ENCODE assay signal across 26 cellular contexts in the genomic region with DNA sequence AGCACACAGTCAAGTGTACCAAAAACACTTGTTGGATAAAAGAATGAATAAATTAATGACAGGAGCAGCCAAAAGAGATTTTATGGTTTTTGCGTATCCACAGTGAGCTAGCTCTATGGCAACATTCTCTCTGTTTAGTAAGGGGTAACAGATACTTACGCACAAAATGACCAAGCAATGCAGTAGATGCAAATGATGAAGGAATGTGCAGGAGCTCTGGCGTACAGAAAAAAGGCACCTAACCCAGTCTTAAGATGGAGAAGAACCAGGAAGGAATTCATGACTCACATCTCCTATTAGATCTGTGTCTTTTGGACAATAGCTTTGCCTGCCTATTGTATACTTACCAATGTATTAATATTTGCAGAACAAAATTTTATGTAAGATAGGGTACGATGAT.
DNase-seq lines count a peak whose midpoint lies in the region; ATAC-seq, FAIRE-seq and TF ChIP-seq lines count a peak whose summit lies in the region.
"Had no signal": no experiment of that assay in that cellular context is flagged by ENCODE, and none has a peak within 500 bp of the region (broad histone marks: within the 10 kb centered on the region; RNA-seq: fewer than 3 reads in every experiment).

No MANE protein-coding gene starts in this region.

- peaks cover 59% of the 10 kb centered on the region for H3K4me1 ChIP-seq in GM23248 (ENCODE audit: insufficient read depth)
- H3K4me1 ChIP-seq in SJSA1 (replicated peaks) = peaks cover 66% of the 10 kb centered on the region
- no peaks in the 10 kb centered on the region for H3K4me1 ChIP-seq in endothelial cell of umbilical vein (ENCODE audit: control insufficient read depth, extremely low read depth, insufficient read depth, low read length)
- H3K4me1 ChIP-seq in mesenchymal stem cell (ENCODE audit: control insufficient read depth, insufficient read depth, low read depth, low read length) = peaks cover 3% of the 10 kb centered on the region

- in situ Hi-C loops in GM23248 (cut with MboI) = no loop called here

- dilution Hi-C loops in endothelial cell of umbilical vein (cut with MboI; ENCODE audit: extremely low pct_ligation_motif_present, low sequenced_read_pairs) = no loop called here

- H2AFZ ChIP-seq in GM23248 (no peak overlapping the region), endothelial cell of umbilical vein (ENCODE audit: low read depth, low read length) (no peak overlapping the region), mesenchymal stem cell (ENCODE audit: low read depth, low read length) (no peak overlapping the region)

- H3K4me2 ChIP-seq in GM23248 (ENCODE audit: unreplicated experiment) (no peak overlapping the region), endothelial cell of umbilical vein (ENCODE audit: insufficient read depth, low read length) (no peak overlapping the region), mesenchymal stem cell (ENCODE audit: low read length, poor library complexity, severe bottlenecking) (no peak overlapping the region)

- H2BK12ac ChIP-seq in mesenchymal stem cell (ENCODE audit: low read length in 2 of 2) = no peak overlapping the region

- CTCF ChIA-PET in endothelial cell of umbilical vein (lab: Charles Lee) = interaction anchor here (1.2 kb wide), 1 partner anchor 10 kb away, joined by 3 read pairs; no protein-coding TSS in a partner anchor
- CTCF ChIA-PET in T-cell (lab: Charles Lee) = no interaction called here

- H3K27ac Mint-ChIP-seq in T-cell (no peak overlapping the region), type B pancreatic cell (no peak overlapping the region)
- H3K27ac Mint-ChIP-seq: activated B cell treated with CpG ODN at 0.5 μM for 24 hours; activated CD4-positive, alpha-beta T cell treated with anti-CD3 and anti-CD28 coated beads, Interleukin-2, amount 10 ng/mL, durations not matched to agents 7 days and 5 days; activated naive CD8-positive, alpha-beta T cell; stimulated activated effector memory CD8-positive, alpha-beta T cell treated with anti-CD3 and anti-CD28 coated beads, Interleukin-12 subunit alpha, Interleukin-12 subunit beta, amount 100 ng/mL, for 72 hours had no signal

- intact Hi-C loops in endothelial cell of umbilical vein (cut with micrococcal nuclease) = loop anchor here (5.0 kb wide), 1 partner anchor 163 kb away; no protein-coding TSS in a partner anchor
- intact Hi-C loops in Right ventricle myocardium superior (cut with DNase I) = no loop called here

- no peaks in the 10 kb centered on the region for H3K9me1 ChIP-seq in endothelial cell of umbilical vein (replicated peaks; ENCODE audit: control insufficient read depth, extremely low read depth, insufficient read depth, low read length)

- H3K4me3 ChIP-seq in GM23248 = no peak overlapping the region
- no peak overlapping the region for H3K4me3 ChIP-seq in SJSA1
- H3K4me3 ChIP-seq in endothelial cell of umbilical vein (replicated peaks in 1 of 3; ENCODE audit: insufficient read depth in 1 of 3, low read depth in 1 of 3, low read length in 3 of 3) = no peak overlapping the region
- no peak overlapping the region for H3K4me3 ChIP-seq in mesenchymal stem cell (ENCODE audit: insufficient read depth in 1 of 2, low read depth in 1 of 2, low read length in 2 of 2)
- H3K4me3 ChIP-seq: MG63, ovary, upper lobe of left lung had no signal

- H3K79me1 ChIP-seq in mesenchymal stem cell (replicated peaks; ENCODE audit: low read length, poor library complexity, severe bottlenecking) = no peaks in the 10 kb centered on the region

- TF ChIP-seq CTCF in endothelial cell of umbilical vein (IDR thresholded peaks at IDR 0.05; ENCODE audit: extremely low read depth in 1 of 2, insufficient read depth in 1 of 2, low read depth in 1 of 2, low read length in 2 of 2) (no peak), type B pancreatic cell (conservative IDR thresholded peaks at IDR 0.05) (no peak)

- peaks cover 12 to 20% (median 17%) of the 10 kb centered on the region in 3 donors for H3K4me1 Mint-ChIP-seq in T-cell
- H3K4me1 Mint-ChIP-seq in type B pancreatic cell (ENCODE audit: unreplicated experiment) = peaks cover 15% of the 10 kb centered on the region

- no TSS peak for BruUV-seq in endothelial cell of umbilical vein (replicated peaks; lab: Mats Ljungman, UMichigan)

- H3K4ac ChIP-seq in mesenchymal stem cell (ENCODE audit: low read depth in 1 of 2, low read length in 2 of 2) = no peak overlapping the region

- POLR2A ChIA-PET in endothelial cell of umbilical vein (lab: Charles Lee) (no interaction called here), T-cell (lab: Charles Lee) (no interaction called here)

- peaks cover 43% of the 10 kb centered on the region for H3F3A ChIP-seq in GM23248 (ENCODE audit: insufficient read depth)

- H3K23ac ChIP-seq in mesenchymal stem cell (ENCODE audit: low read length in 2 of 2) = no peak overlapping the region

- H2BK5ac ChIP-seq in mesenchymal stem cell (ENCODE audit: low read depth, low read length, poor library complexity, severe bottlenecking) = no peak overlapping the region

- no peaks in the 10 kb centered on the region for H3K79me2 ChIP-seq in GM23248 (ENCODE audit: insufficient read depth)
- no peaks in the 10 kb centered on the region for H3K79me2 ChIP-seq in endothelial cell of umbilical vein (ENCODE audit: control insufficient read depth, insufficient read depth, low read length)

- H2AK5ac ChIP-seq in mesenchymal stem cell (ENCODE audit: low read length, severe bottlenecking) = no peak overlapping the region

- no peak overlapping the region for H3K18ac ChIP-seq in mesenchymal stem cell (ENCODE audit: low read depth in 1 of 2, low read length in 2 of 2)

- H4K91ac ChIP-seq in mesenchymal stem cell (ENCODE audit: low read length) = no peak overlapping the region

- no peak overlapping the region for H2BK15ac ChIP-seq in mesenchymal stem cell (ENCODE audit: low read depth, poor library complexity, severe bottlenecking)

- H3K27me3 Mint-ChIP-seq in T-cell (no peaks in the 10 kb centered on the region), type B pancreatic cell (peaks cover 8% of the 10 kb centered on the region)
- H3K27me3 Mint-ChIP-seq: activated B cell treated with CpG ODN at 0.5 μM for 24 hours; activated naive CD8-positive, alpha-beta T cell had no signal

- 93 to 97% methylated on average over 4 of the region's 4 CpGs for WGBS in GM23248 (ENCODE audit: low coverage in 1 of 2, low lambda C conversion rate in 2 of 2, missing lambda C conversion rate in 2 of 2), 2 experiments
- WGBS in mesenchymal stem cell = 71% methylated on average over 3 of the region's 4 CpGs

- H3K9ac ChIP-seq in GM23248 = no peak overlapping the region
- no peak overlapping the region for H3K9ac ChIP-seq in endothelial cell of umbilical vein (replicated peaks; ENCODE audit: extremely low read depth, insufficient read depth, low read length)
- H3K9ac ChIP-seq in mesenchymal stem cell (ENCODE audit: low read length) = no peak overlapping the region

- H3K27me3 ChIP-seq in GM23248 (replicated peaks; ENCODE audit: insufficient read depth) (no peaks in the 10 kb centered on the region), SJSA1 (replicated peaks) (no peaks in the 10 kb centered on the region), endothelial cell of umbilical vein (ENCODE audit: control insufficient read depth in 2 of 2, insufficient read depth in 2 of 2, low read length in 2 of 2) (peaks cover 0 to 4% of the 10 kb centered on the region in 2 experiments), mesenchymal stem cell (ENCODE audit: control insufficient read depth in 1 of 2, insufficient read depth in 1 of 2, low read length in 2 of 2) (no peaks in the 10 kb centered on the region)
- H3K27me3 ChIP-seq: MG63, ovary, upper lobe of left lung had no signal

- H3K9me2 ChIP-seq in GM23248 (ENCODE audit: insufficient read depth) = no peaks in the 10 kb centered on the region

- no peak overlapping the region for H4K8ac ChIP-seq in mesenchymal stem cell (ENCODE audit: low read length)

- no peak for FAIRE-seq in endothelial cell of umbilical vein (lab: Jason Lieb, UNC)

- H3K9me3 ChIP-seq in GM23248 (ENCODE audit: low read depth) (no peaks in the 10 kb centered on the region), SJSA1 (replicated peaks) (no peaks in the 10 kb centered on the region), endothelial cell of umbilical vein (replicated peaks; ENCODE audit: control insufficient read depth, insufficient read depth, low read length) (no peaks in the 10 kb centered on the region), mesenchymal stem cell (ENCODE audit: control insufficient read depth, low read length) (no peaks in the 10 kb centered on the region)
- H3K9me3 ChIP-seq: MG63, ovary, upper lobe of left lung had no signal

- H3K9me3 Mint-ChIP-seq in T-cell (peaks cover 0 to 5% (median 0%) of the 10 kb centered on the region in 3 donors), type B pancreatic cell (peaks cover 11% of the 10 kb centered on the region)
- H3K9me3 Mint-ChIP-seq: neural crest cell had no signal

- no peak overlapping the region for H2BK120ac ChIP-seq in mesenchymal stem cell (ENCODE audit: low read depth, low read length)

- no peak overlapping the region for H3K4me3 Mint-ChIP-seq in T-cell
- no peak overlapping the region for H3K4me3 Mint-ChIP-seq in type B pancreatic cell
- H3K4me3 Mint-ChIP-seq: activated B cell treated with CpG ODN at 0.5 μM for 24 hours; activated CD4-positive, alpha-beta T cell treated with anti-CD3 and anti-CD28 coated beads, Interleukin-2, amount 10 ng/mL, durations not matched to agents 7 days and 5 days; activated naive CD8-positive, alpha-beta T cell; neural crest cell; stimulated activated effector memory CD8-positive, alpha-beta T cell treated with anti-CD3 and anti-CD28 coated beads, Interleukin-12 subunit alpha, Interleukin-12 subunit beta, amount 100 ng/mL, for 72 hours had no signal

- peak; percentile 45 for DNase-seq in GM23248
- DNase-seq in SJSA1 (ENCODE audit: low read depth in 1 of 2, low spot score in 2 of 2) = peak in 1 of 2 experiments; percentile 58
- no peak for DNase-seq in endothelial cell of umbilical vein (ENCODE audit: low read depth, low spot score)
- peak; percentile 44 for DNase-seq in mesenchymal stem cell
- no peak for DNase-seq in T-cell
- DNase-seq in amniotic stem cell (lab: John Stamatoyannopoulos, UW) = no peak
- no peak for DNase-seq in type B pancreatic cell (ENCODE audit: extremely low spot score, unreplicated experiment)
- DNase-seq in Right ventricle myocardium superior = no peak
- DNase-seq: activated B cell treated with CpG ODN at 0.5 μM for 24 hours; activated CD4-positive, alpha-beta T cell treated with anti-CD3 and anti-CD28 coated beads, Interleukin-2, amount 10 ng/mL, durations not matched to agents 7 days and 5 days; activated effector memory CD4-positive, alpha-beta T cell treated with anti-CD3 and anti-CD28 coated beads, Interleukin-2, amount 50 U/mL, for 16 hours; activated T-cell treated with anti-CD3 and anti-CD28 coated beads, Interleukin-2, amount 50 U/mL, for 1 hour; aorta; DMS53; GF-D8; hypothalamus; mesendoderm; MG63; NCI-H1105 treated with DMSO at 0.1 percent for 48 hours; NCI-H2029; NCI-H69; ovary; upper lobe of left lung had no signal

- TF ChIP-seq POLR2A in endothelial cell of umbilical vein (IDR thresholded peaks at IDR 0.05; ENCODE audit: low read depth, low read length) = no peak

- H3K36me3 ChIP-seq in GM23248 (ENCODE audit: low read depth) (no peaks in the 10 kb centered on the region), SJSA1 (no peaks in the 10 kb centered on the region), endothelial cell of umbilical vein (ENCODE audit: control insufficient read depth in 2 of 2, extremely low read depth in 1 of 2, insufficient read depth in 2 of 2, low read length in 2 of 2) (no peaks in the 10 kb centered on the region), mesenchymal stem cell (ENCODE audit: control insufficient read depth in 1 of 2, insufficient read depth in 2 of 2, low read depth in 1 of 2, low read length in 2 of 2) (no peaks in the 10 kb centered on the region)
- H3K36me3 ChIP-seq: MG63, ovary, upper lobe of left lung had no signal

- no peak overlapping the region for H3K14ac ChIP-seq in mesenchymal stem cell (ENCODE audit: low read length in 2 of 2)

- no peaks in the 10 kb centered on the region for H4K20me1 ChIP-seq in GM23248 (ENCODE audit: insufficient read depth)
- H4K20me1 ChIP-seq in endothelial cell of umbilical vein (replicated peaks; ENCODE audit: control insufficient read depth, extremely low read depth, insufficient read depth, low read length) = no peaks in the 10 kb centered on the region

- H3K27ac ChIP-seq in GM23248 (no peak overlapping the region), SJSA1 (peak overlapping the region; percentile 96), endothelial cell of umbilical vein (ENCODE audit: insufficient read depth, low read depth, low read length) (no peak overlapping the region), mesenchymal stem cell (ENCODE audit: low read length, poor library complexity, severe bottlenecking) (no peak overlapping the region)
- H3K27ac ChIP-seq: ovary had no signal

- H3K36me3 Mint-ChIP-seq in T-cell (no peaks in the 10 kb centered on the region), type B pancreatic cell (no peaks in the 10 kb centered on the region)
- H3K36me3 Mint-ChIP-seq: activated naive CD8-positive, alpha-beta T cell had no signal

- ATAC-seq in T-cell (replicated peaks in 1 of 4) (no peak), Right ventricle myocardium superior (ENCODE audit: poor library complexity) (no peak)
- ATAC-seq: stimulated activated effector memory CD8-positive, alpha-beta T cell treated with anti-CD3 and anti-CD28 coated beads, Interleukin-12 subunit alpha, Interleukin-12 subunit beta, amount 100 ng/mL, for 72 hours had no signal

Comparison
In these comparisons a context has a peak if more than half of its experiments do, and no peak if none do; other contexts are left out.
1. DNase-seq: peak in GM23248 (single experiment) and mesenchymal stem cell (single experiment); none in endothelial cell of umbilical vein (single experiment), T-cell (0 of 34), amniotic stem cell (single experiment), type B pancreatic cell (single experiment) and Right ventricle myocardium superior (single experiment).